Comparison of ENCODE assay signal across 12 cellular contexts in genomic region chr13:53137777-53138176, GRCh38.
DNase-seq lines count a peak whose midpoint lies in the region; ATAC-seq, FAIRE-seq and TF ChIP-seq lines count a peak whose summit lies in the region.
"Had no signal": no experiment of that assay in that cellular context is flagged by ENCODE, and none has a peak within 500 bp of the region (broad histone marks: within the 10 kb centered on the region; RNA-seq: fewer than 3 reads in every experiment).

No MANE protein-coding gene starts in this region.

- H3K36me3 ChIP-seq in sigmoid colon (no peaks in the 10 kb centered on the region), small intestine (ENCODE audit: control insufficient read depth in 2 of 2, insufficient read depth in 2 of 2, low read length in 2 of 2) (no peaks in the 10 kb centered on the region)

- peaks cover 0 to 4% (median 0%) of the 10 kb centered on the region in 3 donors for H3K27me3 ChIP-seq in sigmoid colon
- H3K27me3 ChIP-seq in small intestine (ENCODE audit: control insufficient read depth in 2 of 2, insufficient read depth in 2 of 2, low read length in 2 of 2): no peaks in the 10 kb centered on the region

- H3K9me3 ChIP-seq in sigmoid colon (peaks cover 0 to 4% (median 0%) of the 10 kb centered on the region in 4 donors), small intestine (ENCODE audit: control insufficient read depth, low read depth) (no peaks in the 10 kb centered on the region)

- ATAC-seq in left lobe of liver: no peak

- no peak overlapping the region for H3K4me3 Mint-ChIP-seq in chondrocyte (ENCODE audit: unreplicated experiment)

- no peak overlapping the region for H3K4me3 ChIP-seq in sigmoid colon
- H3K4me3 ChIP-seq in small intestine (ENCODE audit: low read depth in 1 of 2, low read length in 2 of 2): no peak overlapping the region

- H3K27ac ChIP-seq in sigmoid colon: peak overlapping the region in 3 of 4 donors; percentile 15 to 55 (median 37)
- no peak overlapping the region for H3K27ac ChIP-seq in small intestine (ENCODE audit: low read depth in 1 of 2, low read length in 1 of 2)

- no peaks in the 10 kb centered on the region for H3K27me3 Mint-ChIP-seq in chondrocyte (ENCODE audit: low read depth)

- H3K4me1 ChIP-seq in sigmoid colon (no peaks in the 10 kb centered on the region), small intestine (ENCODE audit: control insufficient read depth in 2 of 2, insufficient read depth in 1 of 2, low read depth in 1 of 2, low read length in 1 of 2) (no peaks in the 10 kb centered on the region)

- DNase-seq in Daoy (ENCODE audit: low read depth) (peak; percentile 62), NCI-H226 (peak; percentile 3), fibroblast of peridontal ligament (ENCODE audit: extremely low read depth) (peak; percentile 91), sigmoid colon (no peak), chondrocyte (ENCODE audit: low spot score) (no peak), left lobe of liver (ENCODE audit: low spot score) (no peak), small intestine (no peak), GM12892 (ENCODE audit: insufficient read length) (no peak)
- DNase-seq: activated CD4-positive, alpha-beta T cell treated with anti-CD3 and anti-CD28 coated beads, Interleukin-2, amount 50 U/mL, for 4 hours; activated gamma-delta T cell treated with Interleukin-2 at 50 U/mL for 16 hours; DND-41; NCI-H1105 had no signal

- intact Hi-C loops in sigmoid colon (cut with DNase I): no loop called here

- H3K27ac Mint-ChIP-seq in chondrocyte (ENCODE audit: unreplicated experiment): no peak overlapping the region

- no peak for TF ChIP-seq POLR2A in sigmoid colon (IDR thresholded peaks at IDR 0.05)
- TF ChIP-seq POLR2A in GM12892 (IDR thresholded peaks at IDR 0.05; ENCODE audit: low read depth, low read length): no peak

- H3K9me3 Mint-ChIP-seq in chondrocyte (ENCODE audit: low read depth): no peaks in the 10 kb centered on the region

- FAIRE-seq in small intestine (lab: Jason Lieb, UNC) (no peak), GM12892 (lab: Jason Lieb, UNC) (no peak)

- 63 to 70% methylated on average over 1 of the region's 1 CpG for WGBS in sigmoid colon, 2 donors
- WGBS in small intestine, 3 donors: 51 to 71% (median 63%) methylated on average over 1 of the region's 1 CpG

- no peak for TF ChIP-seq CTCF in sigmoid colon (IDR thresholded peaks at IDR 0.05)
- TF ChIP-seq CTCF in chondrocyte (IDR thresholded peaks at IDR 0.05): no peak

- H3K4me1 Mint-ChIP-seq in chondrocyte (ENCODE audit: low read depth): peaks cover 3% of the 10 kb centered on the region

- no peaks in the 10 kb centered on the region for H3K36me3 Mint-ChIP-seq in chondrocyte (ENCODE audit: low read depth)

- no peak for TF ChIP-seq EP300 in sigmoid colon (IDR thresholded peaks at IDR 0.05)

Comparison
In these comparisons a context has a peak if more than half of its experiments do, and no peak if none do; other contexts are left out.
1. DNase-seq: peak in Daoy (single experiment), NCI-H226 (single experiment) and fibroblast of peridontal ligament (single experiment); none in sigmoid colon (single experiment), chondrocyte (single experiment), left lobe of liver (single experiment), small intestine (single experiment) and GM12892 (single experiment).
2. H3K27ac ChIP-seq: peak in sigmoid colon (3 of 4); none in small intestine (0 of 2).